8 cellular contexts compared by ENCODE assay signal in the genomic region with DNA sequence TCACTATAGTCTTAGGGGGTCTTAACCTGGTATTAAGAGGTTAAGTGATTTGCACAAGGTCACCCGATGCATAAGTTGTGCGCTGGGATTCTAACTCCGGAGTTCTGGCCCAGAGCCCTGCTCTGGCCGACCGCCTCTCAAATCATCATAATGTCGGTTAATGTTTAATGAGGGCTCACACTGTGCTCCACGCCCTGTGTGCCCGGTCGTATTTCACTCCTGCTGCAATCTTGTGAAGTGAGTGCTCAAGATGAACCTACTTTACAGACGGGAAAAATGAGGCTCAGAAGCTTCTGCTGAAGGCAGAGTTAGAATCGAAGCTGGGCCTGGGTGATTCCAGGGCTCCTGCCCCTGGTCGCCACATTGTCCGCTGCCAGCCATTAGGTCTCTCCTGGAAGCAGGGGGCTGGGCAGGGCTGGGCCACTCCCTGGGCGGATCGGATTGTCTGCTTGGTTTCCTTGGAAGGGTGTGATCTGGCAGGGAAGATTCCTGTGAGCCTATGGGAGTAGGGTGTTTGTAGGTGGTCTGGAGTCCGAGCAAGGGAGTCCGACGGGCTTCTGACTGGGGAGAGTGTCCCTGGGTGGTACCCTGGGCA. TPM values are rescaled to one million over a fixed set of nuclear protein-coding genes. Genes with fewer than 3 reads are reported as not detected.
DNase-seq lines count a peak whose midpoint lies in the region; ATAC-seq, FAIRE-seq and TF ChIP-seq lines count a peak whose summit lies in the region.

No MANE protein-coding gene starts in this region.

- 47% methylated on average over 18 of the region's 18 CpGs for WGBS in K562 (ENCODE audit: insufficient coverage, low coverage, missing lambda C conversion rate)
- 14% methylated on average over 13 of the region's 18 CpGs for WGBS in right lobe of liver (ENCODE audit: insufficient coverage, low coverage, low lambda C conversion rate, missing lambda C conversion rate)

- H3K9ac ChIP-seq in K562 (ENCODE audit: insufficient read depth in 1 of 2, low read depth in 2 of 2, low read length in 2 of 2): peak overlapping the region in 1 of 2 experiments; percentile 87; a peak in 3 of 4 replicates

- H3K27me3 Mint-ChIP-seq in CD14-positive monocyte (ENCODE audit: low read depth in 3 of 3) (peaks cover 0 to 5% (median 0%) of the 10 kb centered on the region in 3 donors), type B pancreatic cell (peaks cover 3% of the 10 kb centered on the region)

- intact Hi-C loops in CD14-positive monocyte (cut with micrococcal nuclease) (loop anchor here in 1 of 2 donors (5.0 kb wide), 1 partner anchor 416 kb away; the partner anchor contains the start of gene EID2), K562 (cut with micrococcal nuclease) (no loop called here), right lobe of liver (cut with DNase I) (no loop called here)

- H3K9me3 ChIP-seq in K562 (replicated peaks; ENCODE audit: control insufficient read depth, insufficient read depth, low read depth, low read length) (no peaks in the 10 kb centered on the region), right lobe of liver (no peaks in the 10 kb centered on the region)

- DNase-seq in CD14-positive monocyte (ENCODE audit: low spot score) (no peak), HuH-7.5 (ENCODE audit: low spot score) (peak; percentile 98), K562 (ENCODE audit: extremely low read depth in 1 of 4, low spot score in 3 of 4) (no peak), right lobe of liver (peak; percentile 71 to 85 (median 83)), type B pancreatic cell (ENCODE audit: extremely low spot score, unreplicated experiment) (no peak)
- DNase-seq in stimulated activated CD4-positive, alpha-beta T cell treated with anti-CD3 and anti-CD28 coated beads, Interleukin-4, amount 100 ng/mL, for 4 hours: no peak

- peaks cover 33% of the 10 kb centered on the region for H3K4me1 Mint-ChIP-seq in CD14-positive monocyte
- H3K4me1 Mint-ChIP-seq in type B pancreatic cell (ENCODE audit: unreplicated experiment): peaks cover 52% of the 10 kb centered on the region

- H3K4me3 ChIP-seq in K562 (peak overlapping the region; percentile 79), right lobe of liver (peak overlapping the region; percentile 85 to 94 (median 89))

- H4K20me1 ChIP-seq in K562 (replicated peaks; ENCODE audit: control insufficient read depth, insufficient read depth, low read length): peaks cover 30% of the 10 kb centered on the region

- H3K9me3 Mint-ChIP-seq in CD14-positive monocyte (no peaks in the 10 kb centered on the region), type B pancreatic cell (no peaks in the 10 kb centered on the region)

- POLR2A ChIA-PET in K562 (lab: Yijun Ruan, JAX): interaction anchor here (1.1 kb wide), 1 partner anchor 13 kb away, joined by 3 read pairs; no protein-coding TSS in a partner anchor

- TF ChIP-seq RAD21 in K562 (CRISPR knock-in tag; conservative IDR thresholded peaks at IDR 0.05 in 1 of 2, IDR thresholded peaks at IDR 0.05 in 1 of 2): no peak

- peaks cover 3 to 39% of the 10 kb centered on the region in 2 experiments; a peak in 3 of 5 replicates for H3K4me1 ChIP-seq in K562 (replicated peaks in 1 of 2; ENCODE audit: control insufficient read depth in 2 of 2, insufficient read depth in 2 of 2, low read length in 2 of 2)
- H3K4me1 ChIP-seq in right lobe of liver: peaks cover 0 to 35% (median 15%) of the 10 kb centered on the region in 4 donors

- H3K79me2 ChIP-seq in K562 (ENCODE audit: control insufficient read depth, insufficient read depth, low read length): peaks cover 53% of the 10 kb centered on the region

- peaks cover 3% of the 10 kb centered on the region in 2 donors for H3K36me3 Mint-ChIP-seq in CD14-positive monocyte
- H3K36me3 Mint-ChIP-seq in type B pancreatic cell: no peaks in the 10 kb centered on the region

- H3K27ac ChIP-seq in K562 (ENCODE audit: extremely low read depth, low read depth, low read length): no peak overlapping the region
- peak overlapping the region; percentile 7 to 83 (median 63) for H3K27ac ChIP-seq in right lobe of liver

- H3K27me3 ChIP-seq in K562 (ENCODE audit: control insufficient read depth in 2 of 2, insufficient read depth in 2 of 2, low read length in 2 of 2) (no peaks in the 10 kb centered on the region), right lobe of liver (no peaks in the 10 kb centered on the region)

- no peak for TF ChIP-seq CTCF in CD14-positive monocyte (IDR thresholded peaks at IDR 0.05)
- TF ChIP-seq CTCF in K562 (IDR thresholded peaks at IDR 0.05 in 2 of 3, conservative IDR thresholded peaks at IDR 0.05 in 1 of 3; ENCODE audit: insufficient read depth in 2 of 3, low read depth in 1 of 3, low read length in 3 of 3): no peak
- TF ChIP-seq CTCF in right lobe of liver (IDR thresholded peaks at IDR 0.05): no peak
- TF ChIP-seq CTCF in type B pancreatic cell (conservative IDR thresholded peaks at IDR 0.05): no peak

- TF ChIP-seq POLR2A in K562 (conservative IDR thresholded peaks at IDR 0.05) (no peak), right lobe of liver (IDR thresholded peaks at IDR 0.05) (peak; percentile 33)

- CTCF ChIA-PET in K562 (lab: Yijun Ruan, JAX; ENCODE audit: low intra/inter-chr PET ratio): no interaction called here

- in situ Hi-C loops in K562 (cut with MboI): no loop called here

- FAIRE-seq in K562 (lab: Jason Lieb, UNC): peak; percentile 42

- H3K9me1 ChIP-seq in K562 (ENCODE audit: control insufficient read depth, insufficient read depth, low read length): peaks cover 14% of the 10 kb centered on the region

- ATAC-seq in K562: no peak
- ATAC-seq in right lobe of liver: peak; percentile 69 to 72 (median 72)
- ATAC-seq in HG02588 (IDR thresholded peaks at IDR 0.05; ENCODE audit: unreplicated experiment): no peak
- no peak for ATAC-seq in HG03521 (IDR thresholded peaks at IDR 0.05; ENCODE audit: unreplicated experiment)

- H2AFZ ChIP-seq in K562 (ENCODE audit: low read depth, low read length): no peak overlapping the region

- H3K4me2 ChIP-seq in K562 (ENCODE audit: insufficient read depth, low read length): peak overlapping the region; percentile 77

- peaks cover 3% of the 10 kb centered on the region; the same call in 1 of the 3 replicates for H3K36me3 ChIP-seq in K562 (ENCODE audit: control insufficient read depth, insufficient read depth, low read length)
- H3K36me3 ChIP-seq in right lobe of liver: no peaks in the 10 kb centered on the region

- peak overlapping the region; percentile 50 to 55 for H3K4me3 Mint-ChIP-seq in CD14-positive monocyte
- H3K4me3 Mint-ChIP-seq in type B pancreatic cell: peak overlapping the region; percentile 97

- peak overlapping the region in 6 of 7 donors; percentile 19 to 87 (median 64) for H3K27ac Mint-ChIP-seq in CD14-positive monocyte
- peak overlapping the region; percentile 96 for H3K27ac Mint-ChIP-seq in type B pancreatic cell

- TF ChIP-seq EP300 in K562 (IDR thresholded peaks at IDR 0.05; ENCODE audit: low read length): no peak

- BruUV-seq in K562 (replicated peaks; lab: Mats Ljungman, UMichigan): TSS peak; percentile 57

TF ChIP-seq in K562, 482 proteins besides CTCF, POLR2A, EP300 and RAD21 (continues in another document):
- TF ChIP-seq ZNF311 (CRISPR knock-in tag; IDR thresholded peaks at IDR 0.05) (no peak), JUNB (CRISPR knock-in tag; conservative IDR thresholded peaks at IDR 0.05) (no peak)

RNA-seq across cellular contexts. Expression of gene PAK4, which starts 1.1 kb away (rescaled TPM):
- polyA plus RNA-seq in CD14-positive monocyte (1 to 10 TPM; 1.3 to 1.5 TPM), K562 (2011; rRNA removed) (6.0 and 12.1 TPM in 2 replicates), K562 (2014; fragmentation: Illumina TruSeq; extraction: Trizol) (10.6 and 22.2 TPM in 2 replicates), K562 (2014; fragmentation: Nextera tagmentation; extraction: Ambion mirVana) (under 1 TPM; 0.21 to 0.46 TPM), K562 (2014; rRNA removed) (11.5 and 14.4 TPM in 2 replicates)
- 16.9 and 47.2 TPM in 2 replicates for total RNA-seq in K562 (2011; cell fraction: chromatin; rRNA removed; ENCODE audit: low replicate concordance)
- 23.7 and 25.8 TPM in 2 replicates for total RNA-seq in K562 (2011; cell fraction: nucleolus; rRNA removed)
- total RNA-seq in K562 (2011; cell fraction: nucleoplasm; rRNA removed): 17.7 and 19.4 TPM in 2 replicates
- total RNA-seq in K562 (2014; rRNA removed) (5.8 and 9.2 TPM in 2 replicates), K562 (2014; rRNA removed; fragmentation: Illumina TruSeq; extraction: Trizol) (1.6 and 2.6 TPM in 2 replicates), K562 (2015; rRNA removed; fragmentation: Illumina TruSeq; extraction: Trizol) (5.4 and 6.3 TPM in 2 replicates), K562 (2021) (33.1 and 33.5 TPM in 2 replicates), right lobe of liver (10 to 100 TPM; 11.4 to 16.6 (median 14.7) TPM), type B pancreatic cell (ENCODE audit: low replicate concordance) (52.1 and 64.3 TPM in 2 replicates)
- polyA plus RNA-seq in K562 (2011; cell fraction: cytosol; rRNA removed): 12.2 and 23.6 TPM in 2 replicates
- 16.7 and 23.1 TPM in 2 replicates for polyA plus RNA-seq in K562 (2011; cell fraction: nucleus; rRNA removed)
- polyA plus RNA-seq in K562 (2012): 25.3 and 28.8 TPM in 2 replicates
- polyA minus RNA-seq in K562 (2011; rRNA and poly(A)+ RNA removed): 4.8 and 6.7 TPM in 2 replicates
- 13.6 and 24.9 TPM in 2 replicates for polyA minus RNA-seq in K562 (2011; cell fraction: cytosol; rRNA and poly(A)+ RNA removed)
- 6.2 and 7.1 TPM in 2 replicates for polyA minus RNA-seq in K562 (2011; cell fraction: nucleus; rRNA and poly(A)+ RNA removed)

RNA-seq across cellular contexts. Expression of gene ACP7, which starts 42.5 kb away (rescaled TPM):
- not detected for polyA plus RNA-seq in CD14-positive monocyte
- total RNA-seq in K562 (2011; cell fraction: chromatin; rRNA removed; ENCODE audit: low replicate concordance): not detected in 2 replicates
- not detected in 2 replicates for total RNA-seq in K562 (2011; cell fraction: nucleolus; rRNA removed)
- not detected in 2 replicates for total RNA-seq in K562 (2011; cell fraction: nucleoplasm; rRNA removed)
- total RNA-seq in K562 (2014; rRNA removed): not detected in 2 replicates
- total RNA-seq in K562 (2014; rRNA removed; fragmentation: Illumina TruSeq; extraction: Trizol): not detected in 2 replicates
- not detected in 2 replicates for total RNA-seq in K562 (2015; rRNA removed; fragmentation: Illumina TruSeq; extraction: Trizol)
- total RNA-seq in K562 (2021): not detected in 2 replicates
- polyA plus RNA-seq in K562 (2011; rRNA removed): not detected in 2 replicates
- polyA plus RNA-seq in K562 (2011; cell fraction: cytosol; rRNA removed): not detected in 2 replicates
- not detected in 2 replicates for polyA plus RNA-seq in K562 (2011; cell fraction: nucleus; rRNA removed)
- polyA plus RNA-seq in K562 (2012): not detected in 2 replicates
- not detected in 2 replicates for polyA plus RNA-seq in K562 (2014; fragmentation: Illumina TruSeq; extraction: Trizol)
- not detected for polyA plus RNA-seq in K562 (2014; fragmentation: Nextera tagmentation; extraction: Ambion mirVana)
- not detected in 2 replicates for polyA plus RNA-seq in K562 (2014; rRNA removed)
- polyA minus RNA-seq in K562 (2011; rRNA and poly(A)+ RNA removed): not detected in 2 replicates
- polyA minus RNA-seq in K562 (2011; cell fraction: cytosol; rRNA and poly(A)+ RNA removed): not detected in 2 replicates
- not detected in 2 replicates for polyA minus RNA-seq in K562 (2011; cell fraction: nucleus; rRNA and poly(A)+ RNA removed)
- not detected for total RNA-seq in right lobe of liver
- total RNA-seq in type B pancreatic cell (ENCODE audit: low replicate concordance): 0.29 and 0.31 TPM in 2 replicates

Comparison
In these comparisons a context has a peak if more than half of its experiments do, and no peak if none do; other contexts are left out.
1. DNase-seq: peak in HuH-7.5 (single experiment) and right lobe of liver (3 of 3); none in CD14-positive monocyte (single experiment), K562 (0 of 4), type B pancreatic cell (single experiment) and stimulated activated CD4-positive, alpha-beta T cell treated with anti-CD3 and anti-CD28 coated beads, Interleukin-4, amount 100 ng/mL, for 4 hours (0 of 2).
2. ATAC-seq: peak in right lobe of liver (4 of 4); none in K562 (single experiment), HG02588 (single experiment) and HG03521 (single experiment).